16 cellular contexts compared by ENCODE assay signal in genomic region chr10:50210876-50211275, GRCh38.
"Had no signal": no experiment of that assay in that cellular context is flagged by ENCODE, and none has a peak within 500 bp of the region (broad histone marks: within the 10 kb centered on the region; RNA-seq: fewer than 3 reads in every experiment).

No MANE protein-coding gene starts in this region.

- H3K27ac Mint-ChIP-seq: activated naive CD4-positive, alpha-beta T cell treated with anti-CD3 and anti-CD28 coated beads, Interleukin-2, amount 50 U/mL, for 24 hours; brain; naive thymus-derived CD4-positive, alpha-beta T cell had no signal

- H3K27me3 ChIP-seq: right atrium auricular region, stomach had no signal

- H3K4me1 Mint-ChIP-seq: activated naive CD4-positive, alpha-beta T cell treated with anti-CD3 and anti-CD28 coated beads, Interleukin-2, amount 50 U/mL, for 24 hours; brain; central memory CD8-positive, alpha-beta T cell; naive thymus-derived CD4-positive, alpha-beta T cell had no signal

- H3K27ac ChIP-seq: heart left ventricle, right atrium auricular region, skin epidermis, stomach, thoracic aorta had no signal

- DNase-seq: activated CD4-positive, alpha-beta T cell treated with anti-CD3 and anti-CD28 coated beads for 4 hours; activated CD8-positive, alpha-beta memory T cell treated with anti-CD3 and anti-CD28 coated beads for 24 hours; activated effector memory CD4-positive, alpha-beta T cell treated with Interleukin-2 at 50 U/mL for 16 hours; amniotic stem cell; cortex of kidney; effector CD8-positive, alpha-beta T cell; heart left ventricle; naive thymus-derived CD4-positive, alpha-beta T cell; stimulated activated CD4-positive, alpha-beta T cell treated with anti-CD3 and anti-CD28 coated beads, Interleukin-4, amount 100 ng/mL, for 4 hours; stomach had no signal

- H3K4me3 ChIP-seq: heart left ventricle, right atrium auricular region, skin epidermis, stomach, thoracic aorta had no signal

- H3K9me3 ChIP-seq: right atrium auricular region, stomach, thoracic aorta had no signal

- ATAC-seq: heart left ventricle; naive thymus-derived CD4-positive, alpha-beta T cell had no signal

- H3K36me3 ChIP-seq: heart left ventricle, right atrium auricular region, stomach, thoracic aorta had no signal

- H3K4me1 ChIP-seq: heart left ventricle, right atrium auricular region, stomach had no signal

- H3K9me3 Mint-ChIP-seq: activated naive CD4-positive, alpha-beta T cell treated with anti-CD3 and anti-CD28 coated beads, Interleukin-2, amount 50 U/mL, for 24 hours; central memory CD8-positive, alpha-beta T cell had no signal

- H3K4me3 Mint-ChIP-seq: activated naive CD4-positive, alpha-beta T cell treated with anti-CD3 and anti-CD28 coated beads, Interleukin-2, amount 50 U/mL, for 24 hours; brain; central memory CD8-positive, alpha-beta T cell; naive thymus-derived CD4-positive, alpha-beta T cell had no signal

- H3K36me3 Mint-ChIP-seq: activated naive CD4-positive, alpha-beta T cell treated with anti-CD3 and anti-CD28 coated beads, Interleukin-2, amount 50 U/mL, for 24 hours; brain; naive thymus-derived CD4-positive, alpha-beta T cell had no signal
